ENCODE assay signal across 16 cellular contexts in the genomic region with DNA sequence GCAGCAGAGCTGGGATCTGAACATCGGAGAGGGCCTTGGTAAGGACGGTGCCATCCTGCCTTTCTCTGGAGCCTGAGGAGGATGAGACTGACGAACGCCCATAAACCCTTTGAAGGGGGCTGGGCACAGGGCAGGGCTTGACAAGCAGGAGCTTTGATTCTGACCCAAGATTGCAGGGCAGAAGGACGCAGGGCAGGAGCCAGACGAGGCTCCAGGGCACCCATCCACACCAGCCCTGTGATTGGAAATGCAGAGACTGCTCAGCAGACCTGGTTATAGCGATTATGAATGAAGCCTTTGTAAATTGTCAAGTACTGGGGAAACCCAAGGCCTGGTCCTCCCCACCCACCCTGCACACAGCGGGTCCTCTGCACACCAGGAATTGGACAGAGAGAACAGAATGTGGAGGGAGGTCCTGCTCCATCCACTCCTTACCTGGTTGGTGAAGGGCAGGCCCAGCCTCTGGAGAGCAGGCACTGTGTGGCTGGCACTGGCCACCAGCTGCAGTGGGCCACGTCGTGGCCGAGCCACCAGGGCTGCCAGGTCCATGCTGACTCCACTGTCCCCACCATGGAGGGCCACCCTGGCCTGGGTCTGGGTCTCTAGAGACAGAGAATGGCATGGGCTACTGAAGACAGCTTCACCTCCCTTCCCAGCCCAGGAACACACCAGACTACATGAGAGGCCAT.
A peak's percentile ranks its signal among the peaks of the same experiment; 100 is the strongest.
DNase-seq lines count a peak whose midpoint lies in the region; ATAC-seq, FAIRE-seq and TF ChIP-seq lines count a peak whose summit lies in the region.
"Had no signal": no experiment of that assay in that cellular context is flagged by ENCODE, and none has a peak within 500 bp of the region (broad histone marks: within the 10 kb centered on the region; RNA-seq: fewer than 3 reads in every experiment).

No MANE protein-coding gene starts in this region.

- H4K8ac ChIP-seq in neuronal stem cell (ENCODE audit: low read depth, low read length) = no peak overlapping the region

- H2AFZ ChIP-seq in HepG2 (ENCODE audit: low read length) = no peak overlapping the region
- no peak overlapping the region for H2AFZ ChIP-seq in neuronal stem cell (ENCODE audit: low read length)

- no peak overlapping the region for H2BK120ac ChIP-seq in neuronal stem cell (ENCODE audit: low read depth, low read length)

- no peaks in the 10 kb centered on the region for H3K79me1 ChIP-seq in neuronal stem cell (ENCODE audit: low read depth, low read length)

- no peak overlapping the region for H3K4me3 ChIP-seq in HepG2 (replicated peaks in 1 of 3; ENCODE audit: insufficient read depth in 1 of 3, low read depth in 2 of 3, low read length in 3 of 3)
- no peak overlapping the region for H3K4me3 ChIP-seq in right lobe of liver
- H3K4me3 ChIP-seq in neuronal stem cell (ENCODE audit: low read length in 2 of 2) = peak overlapping the region in 1 of 2 donors; percentile 17
- H3K4me3 ChIP-seq in HAP-1 = no peak overlapping the region
- H3K4me3 ChIP-seq: BLaER1 treated with 17β-estradiol and CSF1 and Interleukin-3, amounts not matched to agents 10 nM and 100 nM had no signal

- ATAC-seq in HepG2 (peak; percentile 8; the same call in 2 of the 3 replicates), right lobe of liver (no peak), HG02588 (IDR thresholded peaks at IDR 0.05; ENCODE audit: unreplicated experiment) (no peak)
- ATAC-seq: HCT116 had no signal

- H3K4ac ChIP-seq in neuronal stem cell (ENCODE audit: low read length) = no peak overlapping the region

- peak overlapping the region; percentile 28 for H2BK15ac ChIP-seq in neuronal stem cell (ENCODE audit: low read length)

- no TSS peak for BruUV-seq in HepG2 (replicated peaks; lab: Mats Ljungman, UMichigan)

- DNase-seq in HepG2 (ENCODE audit: low spot score) (no peak), right lobe of liver (no peak), epidermal melanocyte (ENCODE audit: insufficient read length, low spot score) (peak; percentile 51), neuronal stem cell (ENCODE audit: low spot score) (no peak), HAP-1 (ENCODE audit: low spot score in 2 of 2) (no peak)
- no peak for DNase-seq in activated CD4-positive, alpha-beta T cell treated with anti-CD3 and anti-CD28 coated beads, Interleukin-2, amount 50 U/mL, for 1 hour
- DNase-seq: Caco-2; CD8-positive, alpha-beta memory T cell had no signal

- peaks cover 23 to 60% of the 10 kb centered on the region in 2 experiments for H3K27me3 ChIP-seq in HepG2 (ENCODE audit: control insufficient read depth in 1 of 2, insufficient read depth in 2 of 2, low read length in 2 of 2)
- H3K27me3 ChIP-seq in right lobe of liver = no peaks in the 10 kb centered on the region
- H3K27me3 ChIP-seq in neuronal stem cell (ENCODE audit: control insufficient read depth in 3 of 3, insufficient read depth in 3 of 3, low read depth in 1 of 3, low read length in 3 of 3) = peaks cover 0 to 20% (median 0%) of the 10 kb centered on the region in 3 experiments
- H3K27me3 ChIP-seq in HAP-1 (ENCODE audit: low read depth) = no peaks in the 10 kb centered on the region
- H3K27me3 ChIP-seq: BLaER1 treated with 17β-estradiol and CSF1 and Interleukin-3, amounts not matched to agents 10 nM and 100 nM had no signal

- in situ Hi-C loops in HepG2 (cut with HindIII; ENCODE audit: extremely low pct_ligation_motif_present, low pct_unique_long_range_greater_than_20kb) = loop anchor here (25.0 kb wide), 1 partner anchor 98 kb away; no protein-coding TSS in a partner anchor
- in situ Hi-C loops in HAP-1 (cut with MboI; ENCODE audit: low sequenced_read_pairs) = loop anchor here (25.0 kb wide), 1 partner anchor 398 kb away; no protein-coding TSS in a partner anchor

- H3K23ac ChIP-seq in neuronal stem cell (ENCODE audit: low read depth, low read length, poor library complexity) = peak overlapping the region; percentile 2

- peak overlapping the region; percentile 68 for H2AK5ac ChIP-seq in neuronal stem cell (ENCODE audit: low read depth, low read length)

- H3K27ac ChIP-seq in HepG2 (ENCODE audit: extremely low read length, insufficient read depth, low read length) (no peak overlapping the region), right lobe of liver (no peak overlapping the region), neuronal stem cell (replicated peaks; ENCODE audit: low read length) (no peak overlapping the region)
- H3K27ac ChIP-seq: BLaER1 treated with 17β-estradiol and CSF1 and Interleukin-3, amounts not matched to agents 10 nM and 100 nM had no signal

- intact Hi-C loops in HepG2 (cut with micrococcal nuclease; ENCODE audit: unreplicated experiment) (no loop called here), right lobe of liver (cut with DNase I) (loop anchor here in 1 of 2 donors (10.0 kb wide), 1 partner anchor 101 kb away; no protein-coding TSS in a partner anchor)

- H4K20me1 ChIP-seq in HepG2 (ENCODE audit: insufficient read depth, low read length) = no peaks in the 10 kb centered on the region
- H4K20me1 ChIP-seq: BLaER1 treated with 17β-estradiol and CSF1 and Interleukin-3, amounts not matched to agents 10 nM and 100 nM had no signal

- 23% methylated on average over 9 of the region's 11 CpGs for WGBS in HepG2 (ENCODE audit: low lambda C conversion rate)
- 94% methylated on average over 3 of the region's 11 CpGs for WGBS in right lobe of liver (ENCODE audit: insufficient coverage, low coverage, low lambda C conversion rate, missing lambda C conversion rate)
- no CpG with 5 or more reads among the region's 11 CpGs for WGBS in neuronal stem cell (ENCODE audit: extremely low coverage in 2 of 2, insufficient read length in 2 of 2, insufficient replicate concordance in 1 of 2), 2 donors

- H3K9ac ChIP-seq in HepG2 (ENCODE audit: insufficient read depth, low read depth, low read length) (no peak overlapping the region), neuronal stem cell (ENCODE audit: low read depth, low read length, poor library complexity) (no peak overlapping the region)

- H3K9me3 ChIP-seq in HepG2 (ENCODE audit: low read length) (no peaks in the 10 kb centered on the region), right lobe of liver (no peaks in the 10 kb centered on the region), neuronal stem cell (replicated peaks in 1 of 2; ENCODE audit: control insufficient read depth in 2 of 2, insufficient read depth in 1 of 2, low read depth in 1 of 2, low read length in 2 of 2) (no peaks in the 10 kb centered on the region), HAP-1 (no peaks in the 10 kb centered on the region)
- H3K9me3 ChIP-seq: Caco-2 had no signal

- TF ChIP-seq EP300 in HepG2 (IDR thresholded peaks at IDR 0.05; ENCODE audit: low read depth in 2 of 2, low read length in 2 of 2) = no peak
- TF ChIP-seq EP300 in HepG2 (CRISPR knock-in tag; IDR thresholded peaks at IDR 0.05; ENCODE audit: borderline replicate concordance) = no peak

- no peak for TF ChIP-seq RAD21 in HepG2 (CRISPR knock-in tag; IDR thresholded peaks at IDR 0.05)

- H3K4me2 ChIP-seq in HepG2 (ENCODE audit: low read depth, low read length) = no peak overlapping the region
- H3K4me2 ChIP-seq in neuronal stem cell (ENCODE audit: insufficient read depth, low read length, poor library complexity, severe bottlenecking) = no peak overlapping the region

- H4K91ac ChIP-seq in neuronal stem cell (ENCODE audit: low read depth, low read length, poor library complexity) = peak overlapping the region; percentile 40

- H2BK12ac ChIP-seq in neuronal stem cell (ENCODE audit: low read length) = peak overlapping the region; percentile 76

- TF ChIP-seq CTCF in HepG2 (CRISPR knock-in tag; IDR thresholded peaks at IDR 0.05) = no peak; the same call in 1 of the 2 replicates
- no peak for TF ChIP-seq CTCF in right lobe of liver (IDR thresholded peaks at IDR 0.05)

- TF ChIP-seq POLR2A in HepG2 (IDR thresholded peaks at IDR 0.05; ENCODE audit: insufficient read depth in 1 of 2, low read depth in 2 of 2, low read length in 2 of 2) (no peak), right lobe of liver (IDR thresholded peaks at IDR 0.05) (no peak)

- POLR2A ChIA-PET in HepG2 (lab: Yijun Ruan, JAX) = no interaction called here

- H2BK5ac ChIP-seq in neuronal stem cell (ENCODE audit: low read length) = peak overlapping the region; percentile 10

- H3K4me1 ChIP-seq in HepG2 (ENCODE audit: insufficient read depth, low read length) = peaks cover 9% of the 10 kb centered on the region
- no peaks in the 10 kb centered on the region for H3K4me1 ChIP-seq in right lobe of liver
- peaks cover 0 to 11% of the 10 kb centered on the region in 2 donors for H3K4me1 ChIP-seq in neuronal stem cell (ENCODE audit: control insufficient read depth in 2 of 2, insufficient read depth in 1 of 2, low read depth in 1 of 2, low read length in 2 of 2)
- no peaks in the 10 kb centered on the region for H3K4me1 ChIP-seq in HAP-1
- H3K4me1 ChIP-seq: Caco-2 had no signal

- no peak for FAIRE-seq in HepG2 (lab: Jason Lieb, UNC)
- FAIRE-seq: D721Med, G401.6, GM12891, GM19239, H1 had no signal

- CTCF ChIA-PET in HepG2 (lab: Yijun Ruan, JAX; ENCODE audit: low intra/inter-chr PET ratio, low total read pairs) = no interaction called here

- peak overlapping the region; percentile 61 for H3K18ac ChIP-seq in neuronal stem cell (ENCODE audit: low read length)

- H3K14ac ChIP-seq in neuronal stem cell (ENCODE audit: low read length) = peak overlapping the region; percentile 40

- no peaks in the 10 kb centered on the region for H3K36me3 ChIP-seq in HepG2 (replicated peaks in 1 of 2; ENCODE audit: control insufficient read depth in 1 of 2, insufficient read depth in 2 of 2, low read length in 2 of 2)
- no peaks in the 10 kb centered on the region for H3K36me3 ChIP-seq in right lobe of liver
- no peaks in the 10 kb centered on the region for H3K36me3 ChIP-seq in neuronal stem cell (replicated peaks in 1 of 2; ENCODE audit: control insufficient read depth in 2 of 2, insufficient read depth in 2 of 2, low read length in 2 of 2)
- H3K36me3 ChIP-seq in HAP-1 (replicated peaks) = no peaks in the 10 kb centered on the region
- H3K36me3 ChIP-seq: BLaER1 treated with 17β-estradiol and CSF1 and Interleukin-3, amounts not matched to agents 10 nM and 100 nM had no signal

- no peaks in the 10 kb centered on the region for H3K79me2 ChIP-seq in HepG2 (ENCODE audit: insufficient read depth, low read length)

TF ChIP-seq in HepG2, 621 proteins besides CTCF, POLR2A, EP300 and RAD21 (continues in another document):
- 0 out of 2 replicates have a peak, but pooled peaks have one; percentile 47 for TF ChIP-seq FOXO4 (CRISPR knock-in tag; conservative IDR thresholded peaks at IDR 0.05)
